20 cellular contexts compared by ENCODE assay signal in the genomic region with DNA sequence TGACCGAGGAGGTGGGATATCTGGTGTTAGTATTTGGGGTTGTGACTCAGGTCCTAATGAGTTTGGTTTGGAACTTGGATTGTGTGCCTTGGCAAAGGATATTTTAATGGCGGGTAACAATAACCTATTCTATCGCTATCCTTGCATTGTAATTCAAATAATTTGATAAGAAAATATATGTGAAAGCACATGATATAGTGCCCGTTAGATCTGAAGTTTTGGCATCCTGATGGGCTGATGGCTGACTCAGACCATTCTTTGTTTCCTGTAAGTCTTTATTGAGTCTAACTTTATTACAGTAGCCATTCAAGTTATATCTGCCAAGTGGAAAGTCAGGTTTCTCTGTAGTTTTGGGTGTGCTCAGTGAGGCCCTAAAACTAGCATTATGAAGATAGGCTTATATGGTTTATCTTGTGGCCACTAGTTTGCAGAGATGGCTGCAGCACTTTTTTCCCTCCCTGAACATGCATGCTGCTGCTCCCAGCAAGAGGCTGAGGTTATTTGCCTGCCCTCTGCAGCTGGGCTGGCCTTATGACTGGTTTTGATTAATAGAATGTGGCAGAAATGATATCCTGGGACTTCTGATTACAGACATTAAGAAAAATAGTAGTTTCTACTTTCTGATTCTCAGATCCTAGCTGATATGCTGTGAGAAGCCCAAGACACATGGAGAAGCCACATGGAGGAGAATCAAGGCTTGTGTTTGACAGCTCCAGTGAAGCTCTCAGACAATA. TPM values are rescaled to one million over a fixed set of nuclear protein-coding genes. Genes with fewer than 3 reads are reported as not detected.
"Had no signal": no experiment of that assay in that cellular context is flagged by ENCODE, and none has a peak within 500 bp of the region (broad histone marks: within the 10 kb centered on the region; RNA-seq: fewer than 3 reads in every experiment).

No MANE protein-coding gene starts in this region.

- H3K4me2 ChIP-seq: smooth muscle cell had no signal

- H3K36me3 ChIP-seq: ovary, stomach, vagina had no signal

- H3K9me3 ChIP-seq: ovary, psoas muscle, stomach, vagina had no signal

- H3K4me1 ChIP-seq: psoas muscle, stomach, vagina had no signal

- H3K27me3 ChIP-seq: dorsolateral prefrontal cortex, ovary, stomach, vagina had no signal

- DNase-seq: activated CD4-positive, alpha-beta T cell treated with anti-CD3 and anti-CD28 coated beads, Interleukin-2, amount 10 ng/mL, durations not matched to agents 7 days and 5 days; activated CD8-positive, alpha-beta T cell treated with anti-CD3 and anti-CD28 coated beads, Interleukin-2, amount 10 ng/mL, durations not matched to agents 7 days and 5 days; activated naive CD4-positive, alpha-beta T cell treated with anti-CD3 and anti-CD28 coated beads for 36 hours; activated T-cell treated with anti-CD3 and anti-CD28 coated beads, Interleukin-2, amount 50 U/mL, for 24 hours; anterior cingulate cortex; dorsolateral prefrontal cortex; endodermal cell; erythroblast; natural killer cell; ovary; psoas muscle; stimulated activated CD4-positive, alpha-beta T cell treated with anti-CD3 and anti-CD28 coated beads, Interleukin-4, amount 100 ng/mL, for 24 hours; stomach; trophoblast cell had no signal

- H3K27ac ChIP-seq: dorsolateral prefrontal cortex, ovary, psoas muscle, stomach, vagina had no signal

- H3K4me3 ChIP-seq: dorsolateral prefrontal cortex, ovary, psoas muscle, smooth muscle cell, stomach, vagina had no signal

RNA-seq across cellular contexts. Expression of a gene that starts 46.6 kb away (rescaled TPM):
- total RNA-seq: activated CD4-positive, alpha-beta T cell treated with anti-CD3 and anti-CD28 coated beads, Interleukin-2, amount 10 ng/mL, durations not matched to agents 7 days and 5 days; activated naive CD4-positive, alpha-beta T cell treated with anti-CD3 and anti-CD28 coated beads for 36 hours; glomerular endothelial cell; liver; mesenteric fat pad; natural killer cell; sciatic nerve; smooth muscle cell; stomach; vagina had no signal
- polyA plus RNA-seq: liver, smooth muscle cell, stomach had no signal
